Comparison of ENCODE assay signal across 17 cellular contexts in genomic region chr14:87899228-87899627, GRCh38.
"Had no signal": no experiment of that assay in that cellular context is flagged by ENCODE, and none has a peak within 500 bp of the region (broad histone marks: within the 10 kb centered on the region; RNA-seq: fewer than 3 reads in every experiment).

No MANE protein-coding gene starts in this region.

- ATAC-seq: activated naive CD4-positive, alpha-beta T cell treated with anti-CD3 and anti-CD28 coated beads, Interleukin-2, amount 50 U/mL, for 72 hours; activated T-helper 17 cell treated with anti-CD3 and anti-CD28 coated beads, Interleukin-2, amount 50 U/mL, for 72 hours; heart right ventricle; naive thymus-derived CD4-positive, alpha-beta T cell; right lobe of liver; WTC11 had no signal

- DNase-seq: activated CD8-positive, alpha-beta memory T cell treated with anti-CD3 and anti-CD28 coated beads for 24 hours; activated CD8-positive, alpha-beta memory T cell treated with anti-CD3 and anti-CD28 coated beads, Interleukin-2, amount 50 U/mL, for 4 hours; activated T-cell treated with anti-CD3 and anti-CD28 coated beads, Interleukin-2, amount 50 U/mL, for 24 hours; aorta; effector CD4-positive, alpha-beta T cell; heart right ventricle; left ventricle myocardium inferior; naive thymus-derived CD4-positive, alpha-beta T cell; occipital lobe; right lobe of liver; stimulated activated CD4-positive, alpha-beta T cell treated with anti-CD3 and anti-CD28 coated beads, Interleukin-1b, Interleukin-23, amount 100 ng/mL, for 48 hours; substantia nigra; thyroid gland had no signal

- H3K27me3 ChIP-seq: right lobe of liver, thyroid gland had no signal

- H3K36me3 ChIP-seq: heart right ventricle, left ventricle myocardium inferior, right lobe of liver, thyroid gland had no signal

- H3K4me3 ChIP-seq: heart right ventricle, left ventricle myocardium inferior, right lobe of liver, skin epidermis, thyroid gland had no signal
